Comparison of ENCODE assay signal across 15 cellular contexts in genomic region chr10:33950216-33950615, GRCh38.
"Had no signal": no experiment of that assay in that cellular context is flagged by ENCODE, and none has a peak within 500 bp of the region (broad histone marks: within the 10 kb centered on the region; RNA-seq: fewer than 3 reads in every experiment).

No MANE protein-coding gene starts in this region.

- H3K9me3 Mint-ChIP-seq: stimulated activated naive CD8-positive, alpha-beta T cell treated with anti-CD3 and anti-CD28 coated beads, Interleukin-15, amount 100 ng/mL, for 72 hours had no signal

- H3K4me1 Mint-ChIP-seq: activated CD4-positive, alpha-beta T cell treated with anti-CD3 and anti-CD28 coated beads for 36 hours; naive thymus-derived CD8-positive, alpha-beta T cell; stimulated activated naive CD8-positive, alpha-beta T cell treated with anti-CD3 and anti-CD28 coated beads, Interleukin-15, amount 100 ng/mL, for 72 hours had no signal

- H3K36me3 Mint-ChIP-seq: activated naive CD8-positive, alpha-beta T cell; naive thymus-derived CD8-positive, alpha-beta T cell had no signal

- H3K27ac Mint-ChIP-seq: activated CD4-positive, alpha-beta T cell treated with anti-CD3 and anti-CD28 coated beads for 36 hours; activated naive CD8-positive, alpha-beta T cell; dendritic cell treated with granulocyte-macrophage colony-stimulating factor and Interleukin-4, amounts not matched to agents 40 ng/mL and 50 ng/mL, for 4 days; naive thymus-derived CD8-positive, alpha-beta T cell had no signal

- H3K27me3 Mint-ChIP-seq: activated CD4-positive, alpha-beta T cell treated with anti-CD3 and anti-CD28 coated beads for 36 hours; activated naive CD8-positive, alpha-beta T cell; stimulated activated naive CD8-positive, alpha-beta T cell treated with anti-CD3 and anti-CD28 coated beads, Interleukin-15, amount 100 ng/mL, for 72 hours had no signal

- H3K4me3 Mint-ChIP-seq: activated CD4-positive, alpha-beta T cell treated with anti-CD3 and anti-CD28 coated beads for 36 hours; activated naive CD8-positive, alpha-beta T cell; dendritic cell treated with granulocyte-macrophage colony-stimulating factor and Interleukin-4, amounts not matched to agents 40 ng/mL and 50 ng/mL, for 4 days; naive thymus-derived CD8-positive, alpha-beta T cell; stimulated activated naive CD8-positive, alpha-beta T cell treated with anti-CD3 and anti-CD28 coated beads, Interleukin-15, amount 100 ng/mL, for 72 hours had no signal

- DNase-seq: activated CD4-positive, alpha-beta T cell treated with anti-CD3 and anti-CD28 coated beads for 36 hours; activated CD4-positive, alpha-beta T cell treated with anti-CD3 and anti-CD28 coated beads, Interleukin-2, amount 50 U/mL, for 48 hours; activated gamma-delta T cell; effector CD8-positive, alpha-beta T cell; hippocampal formation; left ventricle myocardium inferior; naive thymus-derived CD8-positive, alpha-beta T cell; ovary; psoas muscle; right lobe of liver; stimulated activated CD4-positive, alpha-beta T cell treated with anti-CD3 and anti-CD28 coated beads, Interleukin-4, amount 100 ng/mL, for 1 hour; stimulated activated naive CD8-positive, alpha-beta T cell treated with anti-CD3 and anti-CD28 coated beads, Interleukin-15, amount 100 ng/mL, for 72 hours; transverse colon had no signal
